Comparison of ENCODE assay signal across 9 cellular contexts in genomic region chr12:122947352-122947792, GRCh38. TPM values are rescaled to one million over a fixed set of nuclear protein-coding genes. Genes with fewer than 3 reads are reported as not detected.
DNase-seq lines count a peak whose midpoint lies in the region; ATAC-seq and TF ChIP-seq lines count a peak whose summit lies in the region.
"Had no signal": no experiment of that assay in that cellular context is flagged by ENCODE, and none has a peak within 500 bp of the region (broad histone marks: within the 10 kb centered on the region; RNA-seq: fewer than 3 reads in every experiment).

No MANE protein-coding gene starts in this region.

- no peaks in the 10 kb centered on the region for H3K36me3 ChIP-seq in stomach smooth muscle (ENCODE audit: control insufficient read depth in 2 of 2, insufficient read depth in 2 of 2, low read length in 2 of 2)

- no peaks in the 10 kb centered on the region for H3K9me3 Mint-ChIP-seq in HFFc6
- H3K9me3 Mint-ChIP-seq in activated naive CD8-positive, alpha-beta T cell treated with anti-CD3 and anti-CD28 coated beads, Interleukin-2, amount 10 ng/mL, durations not matched to agents 7 days and 5 days = no peaks in the 10 kb centered on the region

- peaks cover 18% of the 10 kb centered on the region for H3K4me1 ChIP-seq in stomach smooth muscle (ENCODE audit: control insufficient read depth, insufficient read depth, low read length)

- H3K4me3 ChIP-seq in stomach smooth muscle (ENCODE audit: low read length in 2 of 2) = no peak overlapping the region

- peak overlapping the region; percentile 11 for H3K27ac ChIP-seq in stomach smooth muscle (ENCODE audit: low read length)

- no peaks in the 10 kb centered on the region; the same call in none of the 2 replicates for H3K27me3 Mint-ChIP-seq in HFFc6 (ENCODE audit: insufficient read depth)
- no peaks in the 10 kb centered on the region for H3K27me3 Mint-ChIP-seq in activated naive CD8-positive, alpha-beta T cell treated with anti-CD3 and anti-CD28 coated beads, Interleukin-2, amount 10 ng/mL, durations not matched to agents 7 days and 5 days

- H3K27ac Mint-ChIP-seq in HFFc6 = peak overlapping the region; percentile 99
- peak overlapping the region; percentile 67 for H3K27ac Mint-ChIP-seq in activated naive CD8-positive, alpha-beta T cell treated with anti-CD3 and anti-CD28 coated beads, Interleukin-2, amount 10 ng/mL, durations not matched to agents 7 days and 5 days

- no peak for ATAC-seq in activated naive CD8-positive, alpha-beta T cell treated with anti-CD3 and anti-CD28 coated beads, Interleukin-2, amount 10 ng/mL, durations not matched to agents 7 days and 5 days (ENCODE audit: low read depth)
- ATAC-seq in HG02678 (IDR thresholded peaks at IDR 0.05; ENCODE audit: unreplicated experiment) = no peak

- TF ChIP-seq CTCF in HFFc6 (IDR thresholded peaks at IDR 0.05) = no peak

- no peaks in the 10 kb centered on the region for H3K9me3 ChIP-seq in stomach smooth muscle (ENCODE audit: control insufficient read depth in 2 of 2, low read length in 2 of 2)

- peaks cover 65% of the 10 kb centered on the region for H3K4me1 Mint-ChIP-seq in HFFc6 (ENCODE audit: low read depth)
- peaks cover 26% of the 10 kb centered on the region for H3K4me1 Mint-ChIP-seq in activated naive CD8-positive, alpha-beta T cell treated with anti-CD3 and anti-CD28 coated beads, Interleukin-2, amount 10 ng/mL, durations not matched to agents 7 days and 5 days

- H3K9ac ChIP-seq in stomach smooth muscle (ENCODE audit: low read length in 2 of 2) = no peak overlapping the region

- no peaks in the 10 kb centered on the region for H3K27me3 ChIP-seq in stomach smooth muscle (ENCODE audit: control insufficient read depth in 1 of 2, insufficient read depth in 2 of 2, low read length in 2 of 2)

- H3K4me3 Mint-ChIP-seq in HFFc6 = peak overlapping the region; percentile 67
- H3K4me3 Mint-ChIP-seq in activated naive CD8-positive, alpha-beta T cell treated with anti-CD3 and anti-CD28 coated beads, Interleukin-2, amount 10 ng/mL, durations not matched to agents 7 days and 5 days = peak overlapping the region; percentile 41

- POLR2A ChIA-PET in activated naive CD8-positive, alpha-beta T cell treated with anti-CD3 and anti-CD28 coated beads, Interleukin-2, amount 10 ng/mL, durations not matched to agents 7 days and 5 days (lab: Charles Lee) = interaction anchor here (0.9 to 1.2 kb wide), 2 partner anchors 68 to 86 kb away, joined by 3 to 4 read pairs; no protein-coding TSS in a partner anchor

- H3K36me3 Mint-ChIP-seq in HFFc6 (ENCODE audit: low read depth) = peaks cover 7% of the 10 kb centered on the region; the same call in 1 of the 2 replicates
- no peaks in the 10 kb centered on the region for H3K36me3 Mint-ChIP-seq in activated naive CD8-positive, alpha-beta T cell treated with anti-CD3 and anti-CD28 coated beads, Interleukin-2, amount 10 ng/mL, durations not matched to agents 7 days and 5 days

- DNase-seq in HFFc6 (no peak), kidney tubule cell (ENCODE audit: low spot score) (peak; percentile 22), HuH-7.5 (ENCODE audit: low spot score) (no peak), inferior parietal cortex (ENCODE audit: extremely low spot score) (no peak), dedifferentiated amniotic fluid mesenchymal stem cell (ENCODE audit: extremely low spot score) (no peak)
- no peak for DNase-seq in activated naive CD8-positive, alpha-beta T cell treated with anti-CD3 and anti-CD28 coated beads, Interleukin-2, amount 10 ng/mL, durations not matched to agents 7 days and 5 days
- DNase-seq: NCI-H2171 treated with DMSO at 0.1 percent for 48 hours had no signal

RNA-seq across cellular contexts. Expression of gene ABCB9, which starts 18.9 kb away (rescaled TPM):
- 10 to 100 TPM in 3 of 6 experiments, 1 to 10 TPM in 3; 9.2 to 11.1 (median 10.0) TPM for total RNA-seq in HFFc6 (2021; fragmentation: NEBNext Ultra II Directional; extraction: Animal tissue kit (Norgen Biotek cat#: 25700))
- total RNA-seq in activated naive CD8-positive, alpha-beta T cell treated with anti-CD3 and anti-CD28 coated beads, Interleukin-2, amount 10 ng/mL, durations not matched to agents 7 days and 5 days = 1 to 10 TPM; 7.0 to 9.2 TPM

RNA-seq across cellular contexts. Expression of gene OGFOD2, which starts 27.7 kb away (rescaled TPM):
- 10 to 100 TPM; 16.2 to 18.3 (median 17.6) TPM for total RNA-seq in HFFc6 (2021; fragmentation: NEBNext Ultra II Directional; extraction: Animal tissue kit (Norgen Biotek cat#: 25700))
- total RNA-seq in activated naive CD8-positive, alpha-beta T cell treated with anti-CD3 and anti-CD28 coated beads, Interleukin-2, amount 10 ng/mL, durations not matched to agents 7 days and 5 days = 10 to 100 TPM; 33.8 to 35.5 TPM

RNA-seq across cellular contexts. Expression of gene ARL6IP4, which starts 33.1 kb away (rescaled TPM):
- total RNA-seq in HFFc6 (2021; fragmentation: NEBNext Ultra II Directional; extraction: Animal tissue kit (Norgen Biotek cat#: 25700)) = 100 to 1,000 TPM; 128 to 180 (median 149) TPM
- 100 to 1,000 TPM; 204 to 211 TPM for total RNA-seq in activated naive CD8-positive, alpha-beta T cell treated with anti-CD3 and anti-CD28 coated beads, Interleukin-2, amount 10 ng/mL, durations not matched to agents 7 days and 5 days

RNA-seq across cellular contexts. Expression of gene VPS37B, which starts 51.4 kb away (rescaled TPM):
- total RNA-seq in HFFc6 (2021; fragmentation: NEBNext Ultra II Directional; extraction: Animal tissue kit (Norgen Biotek cat#: 25700)) = 10 to 100 TPM; 26.4 to 33.1 (median 28.1) TPM
- 10 to 100 TPM; 33.4 to 36.8 TPM for total RNA-seq in activated naive CD8-positive, alpha-beta T cell treated with anti-CD3 and anti-CD28 coated beads, Interleukin-2, amount 10 ng/mL, durations not matched to agents 7 days and 5 days
